In the genomic region with DNA sequence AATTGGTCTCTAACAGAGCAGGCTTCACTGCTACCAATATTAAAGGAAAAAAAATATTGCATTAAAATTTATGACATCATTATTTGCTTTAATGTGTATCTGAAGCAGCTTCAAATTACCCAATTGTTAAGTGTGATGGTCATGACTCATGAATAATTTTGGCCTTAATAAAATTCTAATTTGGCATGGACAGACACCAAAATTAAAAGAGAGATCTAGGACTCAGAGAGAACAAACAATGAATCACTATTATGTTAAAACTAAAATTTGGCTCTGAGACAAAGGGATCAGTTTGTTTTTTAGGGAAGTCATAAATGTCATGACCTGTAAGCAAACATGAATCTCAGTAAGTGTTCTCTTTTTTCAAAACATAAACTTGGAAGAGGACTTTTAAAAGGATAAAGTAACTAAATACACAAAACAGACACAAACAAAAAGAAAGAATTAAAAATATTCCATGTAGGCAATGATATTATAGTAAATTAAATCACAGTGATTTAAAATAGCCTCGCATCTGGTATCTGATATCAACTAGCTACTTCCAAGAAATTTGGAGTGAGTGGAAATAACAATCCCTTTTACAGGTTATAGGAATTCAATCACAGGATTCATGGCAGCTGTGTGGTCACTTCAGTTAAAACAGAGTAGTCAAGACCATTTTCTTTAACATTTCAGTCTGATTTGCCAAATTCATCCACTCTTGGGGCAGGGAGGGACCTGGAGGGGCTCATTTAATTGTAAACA, we compare ENCODE assay signal across 16 cellular contexts. TPM values are rescaled to one million over a fixed set of nuclear protein-coding genes. Genes with fewer than 3 reads are reported as not detected.
DNase-seq lines count a peak whose midpoint lies in the region; ATAC-seq, FAIRE-seq and TF ChIP-seq lines count a peak whose summit lies in the region.
"Had no signal": no experiment of that assay in that cellular context is flagged by ENCODE, and none has a peak within 500 bp of the region (broad histone marks: within the 10 kb centered on the region; RNA-seq: fewer than 3 reads in every experiment).

No MANE protein-coding gene starts in this region.

- H3K18ac ChIP-seq in H1 (ENCODE audit: extremely low read depth, low read length): no peak overlapping the region

- FAIRE-seq in H1 (lab: Jason Lieb, UNC): no peak
- FAIRE-seq: G401.6 had no signal

- no TSS peak for BruUV-seq in PC-3 (replicated peaks; lab: Mats Ljungman, UMichigan)

- H4K8ac ChIP-seq in H1 (ENCODE audit: extremely low read depth, insufficient read depth, low read length): no peak overlapping the region

- no peaks in the 10 kb centered on the region for H3K79me1 ChIP-seq in H1 (ENCODE audit: low read depth, low read length)

- H3K4me3 Mint-ChIP-seq in stimulated activated naive CD8-positive, alpha-beta T cell treated with anti-CD3 and anti-CD28 coated beads, Interleukin-15, amount 100 ng/mL, for 72 hours: no peak overlapping the region
- H3K4me3 Mint-ChIP-seq: activated naive CD8-positive, alpha-beta T cell treated with anti-CD3 and anti-CD28 coated beads, Interleukin-2, amount 10 ng/mL, durations not matched to agents 7 days and 5 days; stimulated activated naive CD8-positive, alpha-beta T cell treated with anti-CD3 and anti-CD28 coated beads, Interleukin-15, Interleukin-2, amounts not matched to agents 100 ng/mL and 50 ng/mL, for 24 hours had no signal

- H3K4me3 ChIP-seq in PC-3 (ENCODE audit: low read length) (peak overlapping the region; percentile 38), H1 (ENCODE audit: extremely low read depth in 1 of 4, insufficient read depth in 2 of 4, low read depth in 3 of 4, low read length in 4 of 4) (no peak overlapping the region), muscle layer of duodenum (ENCODE audit: low read depth in 1 of 2, low read length in 2 of 2) (no peak overlapping the region), tibial artery (no peak overlapping the region), sigmoid colon (no peak overlapping the region), Karpas-422 (ENCODE audit: low read length) (no peak overlapping the region)
- H3K4me3 ChIP-seq: BLaER1, Peyer's patch had no signal

- H2BK15ac ChIP-seq in H1 (ENCODE audit: low read length): no peak overlapping the region

- H3K27me3 ChIP-seq in PC-3 (ENCODE audit: low read length): no peaks in the 10 kb centered on the region
- H3K27me3 ChIP-seq in H1 (replicated peaks in 1 of 4; ENCODE audit: control insufficient read depth in 3 of 4, extremely low read depth in 1 of 4, insufficient read depth in 3 of 4, low read length in 3 of 4): no peaks in the 10 kb centered on the region
- H3K27me3 ChIP-seq in muscle layer of duodenum (ENCODE audit: low read depth, low read length): no peaks in the 10 kb centered on the region
- no peaks in the 10 kb centered on the region for H3K27me3 ChIP-seq in tibial artery
- no peaks in the 10 kb centered on the region for H3K27me3 ChIP-seq in sigmoid colon
- no peaks in the 10 kb centered on the region for H3K27me3 ChIP-seq in Karpas-422 (ENCODE audit: low read length)
- H3K27me3 ChIP-seq: BLaER1, Peyer's patch had no signal

- TF ChIP-seq RAD21 in H1 (IDR thresholded peaks at IDR 0.05 in 1 of 2, conservative IDR thresholded peaks at IDR 0.05 in 1 of 2; ENCODE audit: low read depth in 2 of 2, low read length in 2 of 2): no peak

- H3K4me2 ChIP-seq in PC-3 (ENCODE audit: low read length) (peak overlapping the region; percentile 74), H1 (ENCODE audit: insufficient read depth in 1 of 2, low read depth in 2 of 2, low read length in 2 of 2) (no peak overlapping the region), Karpas-422 (ENCODE audit: low read depth, low read length, poor library complexity, severe bottlenecking) (no peak overlapping the region)
- H3K4me2 ChIP-seq: BLaER1 had no signal

- H3K23ac ChIP-seq in H1 (ENCODE audit: insufficient read length): no peak overlapping the region

- CTCF ChIA-PET in PC-3 (lab: Charles Lee): interaction anchor here (0.7 kb wide), 1 partner anchor 219 kb away, joined by 4 read pairs; no protein-coding TSS in a partner anchor
- CTCF ChIA-PET in H1 (lab: Charles Lee; ENCODE audit: partially characterized antibody): interaction anchor here (0.6 kb wide), 1 partner anchor 17 kb away, joined by 3 read pairs; no protein-coding TSS in a partner anchor

- no peak overlapping the region for H2BK12ac ChIP-seq in H1 (ENCODE audit: low read depth, low read length)

- no peaks in the 10 kb centered on the region for H3K9me3 ChIP-seq in PC-3 (ENCODE audit: low read length)
- H3K9me3 ChIP-seq in H1 (ENCODE audit: insufficient read depth in 2 of 2, low read depth in 1 of 2, low read length in 1 of 2): no peaks in the 10 kb centered on the region
- H3K9me3 ChIP-seq in muscle layer of duodenum (ENCODE audit: control insufficient read depth in 1 of 2, low read length in 2 of 2): no peaks in the 10 kb centered on the region
- no peaks in the 10 kb centered on the region for H3K9me3 ChIP-seq in tibial artery
- H3K9me3 ChIP-seq in sigmoid colon: no peaks in the 10 kb centered on the region
- H3K9me3 ChIP-seq in Karpas-422 (ENCODE audit: low read length): no peaks in the 10 kb centered on the region
- H3K9me3 ChIP-seq: BLaER1, Peyer's patch had no signal

- H3K9me2 ChIP-seq in PC-3 (replicated peaks; ENCODE audit: low read length) (no peaks in the 10 kb centered on the region), Karpas-422 (replicated peaks; ENCODE audit: insufficient read depth, low read length) (no peaks in the 10 kb centered on the region)

- H3K27ac Mint-ChIP-seq in stimulated activated naive CD8-positive, alpha-beta T cell treated with anti-CD3 and anti-CD28 coated beads, Interleukin-15, amount 100 ng/mL, for 72 hours: no peak overlapping the region
- H3K27ac Mint-ChIP-seq: activated naive CD8-positive, alpha-beta T cell treated with anti-CD3 and anti-CD28 coated beads, Interleukin-2, amount 10 ng/mL, durations not matched to agents 7 days and 5 days; stimulated activated naive CD8-positive, alpha-beta T cell treated with anti-CD3 and anti-CD28 coated beads, Interleukin-15, Interleukin-2, amounts not matched to agents 100 ng/mL and 50 ng/mL, for 24 hours had no signal

- H4K5ac ChIP-seq in H1 (ENCODE audit: insufficient read length, low read depth, low read length): no peak overlapping the region

- H3K36me3 ChIP-seq in PC-3 (ENCODE audit: low read depth, low read length) (no peaks in the 10 kb centered on the region; the same call in none of the 2 replicates), H1 (ENCODE audit: control insufficient read depth in 2 of 4, insufficient read depth in 4 of 4, low read length in 3 of 4) (no peaks in the 10 kb centered on the region), muscle layer of duodenum (ENCODE audit: control insufficient read depth in 1 of 2, insufficient read depth in 2 of 2, low read length in 2 of 2) (peaks cover 0 to 3% of the 10 kb centered on the region in 2 donors), tibial artery (no peaks in the 10 kb centered on the region), sigmoid colon (no peaks in the 10 kb centered on the region), Karpas-422 (ENCODE audit: insufficient read depth, low read length) (no peaks in the 10 kb centered on the region)
- H3K36me3 ChIP-seq: BLaER1, Peyer's patch had no signal

- no peak overlapping the region for H2BK120ac ChIP-seq in H1 (replicated peaks; ENCODE audit: low read depth, low read length)

- H3K4me1 ChIP-seq in PC-3 (ENCODE audit: insufficient read depth, low read length): peaks cover 78% of the 10 kb centered on the region
- H3K4me1 ChIP-seq in H1 (replicated peaks in 1 of 4; ENCODE audit: control insufficient read depth in 3 of 4, insufficient read depth in 4 of 4, low read length in 3 of 4): 0 out of 7 replicates have a peak, but pooled peaks cover 0 to 4% (median 0%) of the 10 kb centered on the region in 4 experiments
- no peaks in the 10 kb centered on the region for H3K4me1 ChIP-seq in muscle layer of duodenum (ENCODE audit: control insufficient read depth in 1 of 2, insufficient read depth in 2 of 2, low read length in 2 of 2)
- H3K4me1 ChIP-seq in tibial artery: no peaks in the 10 kb centered on the region
- H3K4me1 ChIP-seq in sigmoid colon: peaks cover 0 to 10% (median 0%) of the 10 kb centered on the region in 4 donors
- no peaks in the 10 kb centered on the region for H3K4me1 ChIP-seq in Karpas-422 (ENCODE audit: low read length)
- H3K4me1 ChIP-seq: BLaER1, Peyer's patch had no signal

- H3K79me2 ChIP-seq in PC-3 (ENCODE audit: low read length) (peaks cover 100% of the 10 kb centered on the region), H1 (ENCODE audit: control insufficient read depth in 1 of 2, insufficient read depth in 2 of 2, low read length in 2 of 2) (no peaks in the 10 kb centered on the region), Karpas-422 (ENCODE audit: low read length) (no peaks in the 10 kb centered on the region)

- H3K4me1 Mint-ChIP-seq in stimulated activated naive CD8-positive, alpha-beta T cell treated with anti-CD3 and anti-CD28 coated beads, Interleukin-15, amount 100 ng/mL, for 72 hours: no peaks in the 10 kb centered on the region
- H3K4me1 Mint-ChIP-seq: activated naive CD8-positive, alpha-beta T cell treated with anti-CD3 and anti-CD28 coated beads, Interleukin-2, amount 10 ng/mL, durations not matched to agents 7 days and 5 days had no signal

- DNase-seq in EH (ENCODE audit: low read depth) (peak; percentile 73), PC-3 (peak; percentile 87), H1 (ENCODE audit: low read depth in 1 of 2, low spot score in 2 of 2) (no peak), tibial artery (no peak), sigmoid colon (no peak), Karpas-422 (no peak)
- DNase-seq in stimulated activated naive CD8-positive, alpha-beta T cell treated with anti-CD3 and anti-CD28 coated beads, Interleukin-15, amount 100 ng/mL, for 72 hours: no peak
- DNase-seq: activated naive CD8-positive, alpha-beta T cell treated with anti-CD3 and anti-CD28 coated beads, Interleukin-2, amount 10 ng/mL, durations not matched to agents 7 days and 5 days; hypothalamus; midbrain; NCI-H2227 treated with DMSO at 0.1 percent for 48 hours; Peyer's patch had no signal

- H3K4ac ChIP-seq in H1 (replicated peaks; ENCODE audit: insufficient read length, low read depth, low read length): no peak overlapping the region

- H4K20me1 ChIP-seq in PC-3 (ENCODE audit: low read length) (peaks cover 41% of the 10 kb centered on the region), H1 (replicated peaks in 1 of 2; ENCODE audit: control insufficient read depth in 1 of 2, insufficient read depth in 2 of 2, low read length in 2 of 2) (no peaks in the 10 kb centered on the region), Karpas-422 (ENCODE audit: insufficient read depth, low read depth, low read length) (no peaks in the 10 kb centered on the region)
- H4K20me1 ChIP-seq: BLaER1 had no signal

- POLR2A ChIA-PET in PC-3 (lab: Charles Lee; ENCODE audit: unreplicated experiment) (interaction anchor here (0.6 kb wide), 2 partner anchors 14 to 45 kb away, joined by 3 to 4 read pairs; no protein-coding TSS in a partner anchor), H1 (lab: Charles Lee; ENCODE audit: partially characterized antibody) (interaction anchor here (0.9 kb wide), 1 partner anchor 10 kb away, joined by 3 read pairs; no protein-coding TSS in a partner anchor)

- H2AFZ ChIP-seq in PC-3 (ENCODE audit: low read length): no peak overlapping the region
- peak overlapping the region; percentile 88; the same call in 1 of the 2 replicates for H2AFZ ChIP-seq in H1 (ENCODE audit: low read length)
- H2AFZ ChIP-seq in Karpas-422 (ENCODE audit: low read length): no peak overlapping the region

- H3K27me3 Mint-ChIP-seq in stimulated activated naive CD8-positive, alpha-beta T cell treated with anti-CD3 and anti-CD28 coated beads, Interleukin-15, amount 100 ng/mL, for 72 hours: no peaks in the 10 kb centered on the region
- H3K27me3 Mint-ChIP-seq: activated naive CD8-positive, alpha-beta T cell treated with anti-CD3 and anti-CD28 coated beads, Interleukin-2, amount 10 ng/mL, durations not matched to agents 7 days and 5 days had no signal

- H2AK5ac ChIP-seq in H1 (ENCODE audit: low read depth, low read length): no peak overlapping the region

- H3K56ac ChIP-seq in H1 (replicated peaks; ENCODE audit: insufficient read length, low read depth, low read length): no peak overlapping the region

- TF ChIP-seq EP300 in H1 (IDR thresholded peaks at IDR 0.05; ENCODE audit: borderline replicate concordance in 1 of 2, low read depth in 2 of 2, low read length in 2 of 2): no peak
- TF ChIP-seq EP300 in sigmoid colon (IDR thresholded peaks at IDR 0.05): no peak

- H3K9ac ChIP-seq in PC-3 (ENCODE audit: low read length) (peak overlapping the region; percentile 46), H1 (replicated peaks in 1 of 4; ENCODE audit: extremely low read depth in 1 of 4, low read depth in 3 of 4, low read length in 3 of 4) (no peak overlapping the region), Karpas-422 (ENCODE audit: low read length) (no peak overlapping the region)
- H3K9ac ChIP-seq: BLaER1 had no signal

- H3K9me3 Mint-ChIP-seq in stimulated activated naive CD8-positive, alpha-beta T cell treated with anti-CD3 and anti-CD28 coated beads, Interleukin-15, amount 100 ng/mL, for 72 hours: no peaks in the 10 kb centered on the region
- H3K9me3 Mint-ChIP-seq: activated naive CD8-positive, alpha-beta T cell treated with anti-CD3 and anti-CD28 coated beads, Interleukin-2, amount 10 ng/mL, durations not matched to agents 7 days and 5 days; stimulated activated naive CD8-positive, alpha-beta T cell treated with anti-CD3 and anti-CD28 coated beads, Interleukin-15, Interleukin-2, amounts not matched to agents 100 ng/mL and 50 ng/mL, for 24 hours had no signal

- ATAC-seq in PC-3: peak; percentile 56
- no peak for ATAC-seq in stimulated activated naive CD8-positive, alpha-beta T cell treated with anti-CD3 and anti-CD28 coated beads, Interleukin-15, amount 100 ng/mL, for 72 hours

- no peak overlapping the region for H3K14ac ChIP-seq in H1 (ENCODE audit: insufficient read length)

- no peak overlapping the region for H2BK5ac ChIP-seq in H1 (ENCODE audit: low read depth, low read length)

- TF ChIP-seq POLR2A in H1 (IDR thresholded peaks at IDR 0.05; ENCODE audit: control extremely low read depth in 1 of 2, low read depth in 2 of 2, low read length in 2 of 2) (no peak), sigmoid colon (IDR thresholded peaks at IDR 0.05) (no peak)

- no peak overlapping the region for H4K91ac ChIP-seq in H1 (replicated peaks; ENCODE audit: insufficient read length, low read length)

- 85% methylated on average over 1 of the region's 1 CpG; no CpG with 5 or more reads in 1 of the 2 experiments for WGBS in H1 (ENCODE audit: extremely low coverage in 1 of 2, insufficient coverage in 1 of 2, insufficient read length in 1 of 2, insufficient replicate concordance in 2 of 2, low coverage in 1 of 2, low lambda C conversion rate in 2 of 2, missing lambda C conversion rate in 1 of 2), 2 experiments
- WGBS in sigmoid colon, 2 donors: 58 to 63% methylated on average over 1 of the region's 1 CpG

- no peaks in the 10 kb centered on the region for H3F3A ChIP-seq in PC-3 (ENCODE audit: low read length, unreplicated experiment)

- no peaks in the 10 kb centered on the region for H3K23me2 ChIP-seq in H1 (ENCODE audit: low read depth, low read length)

- H3K27ac ChIP-seq in PC-3 (ENCODE audit: low read length) (peak overlapping the region; percentile 85), H1 (ENCODE audit: low read depth, low read length) (no peak overlapping the region), muscle layer of duodenum (ENCODE audit: low read length) (peak overlapping the region; percentile 41), tibial artery (no peak overlapping the region), sigmoid colon (peak overlapping the region in 2 of 4 donors; percentile 1 to 16), Karpas-422 (ENCODE audit: low read length) (no peak overlapping the region)
- H3K27ac ChIP-seq: BLaER1 had no signal

- TF ChIP-seq CTCF in PC-3 (conservative IDR thresholded peaks at IDR 0.05; ENCODE audit: low read depth, low read length) (no peak), H1 (IDR thresholded peaks at IDR 0.05; ENCODE audit: control extremely low read depth in 1 of 3, insufficient read depth in 1 of 3, low read depth in 1 of 3, low read length in 3 of 3) (no peak), tibial artery (IDR thresholded peaks at IDR 0.05) (no peak), sigmoid colon (IDR thresholded peaks at IDR 0.05) (no peak)

- H2BK20ac ChIP-seq in H1 (ENCODE audit: low read length): no peak overlapping the region

- intact Hi-C loops in PC-3 (cut with micrococcal nuclease) (loop anchor here (1.0 kb wide), 1 partner anchor 9 kb away; no protein-coding TSS in a partner anchor), tibial artery (cut with DNase I; ENCODE audit: low total_unique reads) (no loop called here), sigmoid colon (cut with DNase I) (no loop called here)

RNA-seq across cellular contexts. Expression of a gene that starts 11.6 kb away (rescaled TPM):
- total RNA-seq in PC-3 (2014; rRNA removed) (36.6 and 43.4 TPM in 2 replicates), sigmoid colon (10 to 100 TPM in 1 of 4 donors, 1 to 10 TPM in 3; 2.4 to 11.1 (median 4.8) TPM)
- 0.96 and 1.4 TPM in 2 replicates for total RNA-seq in H1 (2021; fragmentation: NEBNext Ultra II Directional; extraction: Animal tissue kit (Norgen Biotek cat#: 25700))
- polyA plus RNA-seq in H1 (2011; rRNA removed) (0.38 and 0.53 TPM in 2 replicates), sigmoid colon (1 to 10 TPM in 2 of 3 donors, not detected in 1; 3.1 to 6.6 TPM)
- polyA plus RNA-seq in H1 (2011; cell fraction: cytosol; rRNA removed): 0.63 TPM
- 0.53 TPM for polyA plus RNA-seq in H1 (2011; cell fraction: nucleus; rRNA removed)
- polyA plus RNA-seq in H1 (2012, experiment 1 of 2): 0.46 to 1.0 TPM (median 0.88 TPM) in 4 replicates
- 1.0 TPM for polyA plus RNA-seq in H1 (2012, experiment 2 of 2)
- polyA plus RNA-seq in H1 (2013, experiment 1 of 2): 0.97 TPM
- 1.5 TPM for polyA plus RNA-seq in H1 (2013, experiment 2 of 2)
- polyA minus RNA-seq in H1 (2011; rRNA and poly(A)+ RNA removed): 0.37 and 0.66 TPM in 2 replicates
- polyA minus RNA-seq in H1 (2011; cell fraction: cytosol; rRNA and poly(A)+ RNA removed): 1.1 TPM
- polyA minus RNA-seq in H1 (2011; cell fraction: nucleus; rRNA and poly(A)+ RNA removed): 0.60 TPM
- not detected in 2 replicates for total RNA-seq in Karpas-422 (2014; rRNA removed; shearing (Covaris generic); ENCODE audit: low replicate concordance)
- total RNA-seq: activated naive CD8-positive, alpha-beta T cell treated with anti-CD3 and anti-CD28 coated beads, Interleukin-2, amount 10 ng/mL, durations not matched to agents 7 days and 5 days had no signal

Comparison
In these comparisons a context has a peak if more than half of its experiments do, and no peak if none do; other contexts are left out.
1. DNase-seq: peak in EH (single experiment) and PC-3 (single experiment); none in H1 (0 of 2), tibial artery (0 of 2), sigmoid colon (single experiment), stimulated activated naive CD8-positive, alpha-beta T cell treated with anti-CD3 and anti-CD28 coated beads, Interleukin-15, amount 100 ng/mL, for 72 hours (0 of 2) and Karpas-422 (single experiment).
2. H3K27ac ChIP-seq: peak in PC-3 (single experiment) and muscle layer of duodenum (single experiment); none in H1 (single experiment), tibial artery (0 of 2) and Karpas-422 (single experiment).